In the genomic region with DNA sequence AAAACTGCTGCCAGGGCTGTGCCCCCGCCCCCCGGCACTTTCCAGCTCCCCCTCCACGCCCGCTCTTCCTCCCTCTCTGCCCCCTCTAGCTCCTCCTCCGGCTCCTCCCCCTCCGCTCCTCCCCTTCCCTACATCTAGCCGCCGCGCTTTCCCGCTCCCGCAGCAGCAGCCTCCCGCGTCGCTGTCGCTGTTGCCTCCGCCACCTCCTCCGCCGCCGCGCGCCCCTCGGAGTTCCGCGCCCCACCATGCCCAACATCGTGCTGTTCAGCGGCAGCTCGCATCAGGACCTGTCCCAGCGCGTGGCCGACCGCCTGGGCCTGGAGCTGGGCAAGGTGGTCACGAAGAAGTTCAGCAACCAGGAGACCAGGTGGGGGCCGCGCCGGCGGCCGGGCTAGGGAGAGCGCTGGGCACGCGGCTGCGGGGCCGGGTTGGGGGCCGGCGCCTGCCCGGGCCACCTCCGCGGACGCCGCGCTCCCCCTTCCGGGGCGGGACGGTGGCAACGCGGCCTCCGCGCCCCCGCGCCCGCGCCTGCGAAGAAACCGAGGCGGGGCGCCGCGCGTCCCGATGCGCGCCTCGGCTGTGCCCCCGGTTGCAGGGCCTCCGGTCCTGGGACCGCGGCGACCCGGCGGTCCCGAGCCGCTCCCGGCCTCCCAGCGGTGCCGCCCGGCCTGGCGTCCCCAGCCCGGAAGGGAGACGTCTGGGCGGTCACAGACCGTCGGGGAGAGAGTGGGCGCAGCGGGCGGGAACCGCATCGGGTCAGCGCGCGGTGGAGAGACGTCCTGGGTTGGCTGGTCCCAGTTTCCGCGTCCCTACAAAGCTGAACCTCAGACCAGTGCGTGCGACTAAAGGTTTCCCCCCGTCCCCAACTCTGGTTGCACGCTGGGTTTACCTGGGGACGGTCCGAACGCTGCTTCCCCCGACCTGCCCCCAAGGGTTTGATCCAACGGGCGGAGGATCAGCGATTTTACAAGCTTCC, we compare ENCODE assay signal across 8 cellular contexts. TPM values are rescaled to one million over a fixed set of nuclear protein-coding genes. Genes with fewer than 3 reads are reported as not detected.
A peak's percentile ranks its signal among the peaks of the same experiment; 100 is the strongest.
DNase-seq lines count a peak whose midpoint lies in the region; FAIRE-seq and TF ChIP-seq lines count a peak whose summit lies in the region.

A gene (plus strand): TSS at position 160 of the 976 bp plus-strand sequence. CDS start 86 bp downstream, at position 246.

- H3K9ac ChIP-seq in kidney (ENCODE audit: low read length in 2 of 2): peak within 1 kb of the TSS in 1 of 2 donors; percentile 40

- H3K4me3 ChIP-seq in GM12875 (ENCODE audit: low read depth, low read length) (peak within 1 kb of the TSS; percentile 70), WI38 (ENCODE audit: low read depth, low read length) (peak within 1 kb of the TSS; percentile 62), bronchial epithelial cell (ENCODE audit: low read depth, low read length) (peak within 1 kb of the TSS; percentile 65), kidney (ENCODE audit: low read length in 2 of 2) (peak within 1 kb of the TSS; percentile 65 to 68)

- FAIRE-seq in bronchial epithelial cell (lab: Jason Lieb, UNC) (no peak), kidney (lab: Jason Lieb, UNC) (no peak)

- TF ChIP-seq CTCF in GM12875 (IDR thresholded peaks at IDR 0.05; ENCODE audit: borderline replicate concordance, insufficient read depth, low read depth, low read length): no peak
- no peak for TF ChIP-seq CTCF in HFFc6 (IDR thresholded peaks at IDR 0.05)
- no peak for TF ChIP-seq CTCF in WI38 (IDR thresholded peaks at IDR 0.05; ENCODE audit: low read depth, low read length)
- no peak for TF ChIP-seq CTCF in bronchial epithelial cell (IDR thresholded peaks at IDR 0.05; ENCODE audit: insufficient read depth, low read length, severe bottlenecking)
- no peak for TF ChIP-seq CTCF in kidney (IDR thresholded peaks at IDR 0.05; ENCODE audit: borderline replicate concordance, extremely low read depth, insufficient read depth)

- H3K36me3 Mint-ChIP-seq in HFFc6 (ENCODE audit: low read depth): peaks cover 3% of the 10 kb centered on the region; the same call in 1 of the 2 replicates

- peaks cover 0 to 3% of the 10 kb centered on the region in 2 donors for H3K4me1 ChIP-seq in kidney (ENCODE audit: control insufficient read depth in 1 of 2, insufficient read depth in 1 of 2, low read depth in 1 of 2, low read length in 2 of 2)

- no peaks in the 10 kb centered on the region for H3K9me3 Mint-ChIP-seq in HFFc6

- H3K36me3 ChIP-seq in bronchial epithelial cell (ENCODE audit: control insufficient read depth, insufficient read depth, low read length) (no peaks in the 10 kb centered on the region), kidney (ENCODE audit: control insufficient read depth in 1 of 2, insufficient read depth in 2 of 2, low read length in 2 of 2) (no peaks in the 10 kb centered on the region)

- H3K9me3 ChIP-seq in kidney (ENCODE audit: control insufficient read depth in 1 of 2, low read length in 2 of 2): no peaks in the 10 kb centered on the region

- H3K4me3 Mint-ChIP-seq in HFFc6: peak within 1 kb of the TSS; percentile 84

- peak within 1 kb of the TSS; percentile 55 for H3K27ac Mint-ChIP-seq in HFFc6

- DNase-seq in HFFc6 (peak; percentile 3), NCI-H1417 (lab: John Stamatoyannopoulos, UW) (peak in 2 of 3 experiments; percentile 83 to 88), bronchial epithelial cell (ENCODE audit: low read depth) (peak; percentile 12), kidney (peak; percentile 88), NCI-H1694 treated with DMSO at 0.1 percent for 48 hours (lab: John Stamatoyannopoulos, UW) (no peak)
- peak; percentile 54 to 62 for DNase-seq in stimulated activated CD4-positive, alpha-beta T cell treated with anti-CD3 and anti-CD28 coated beads, Interleukin-15, amount 100 ng/mL, for 48 hours (ENCODE audit: low read depth in 2 of 2)

- intact Hi-C loops in kidney (cut with DNase I): no loop called here

- H3K4me1 Mint-ChIP-seq in HFFc6 (ENCODE audit: low read depth): peaks cover 11% of the 10 kb centered on the region

- peaks cover 6% of the 10 kb centered on the region; the same call in 1 of the 2 replicates for H3K27me3 Mint-ChIP-seq in HFFc6 (ENCODE audit: insufficient read depth)

- H3K27me3 ChIP-seq in bronchial epithelial cell (ENCODE audit: control insufficient read depth, insufficient read depth, low read length): no peaks in the 10 kb centered on the region

- H3K27ac ChIP-seq in kidney (ENCODE audit: low read depth in 2 of 2, low read length in 2 of 2): no peak within 1 kb of the TSS

RNA-seq across cellular contexts. Expression of the gene that starts here (rescaled TPM):
- total RNA-seq in HFFc6 (2021; fragmentation: NEBNext Ultra II Directional; extraction: Animal tissue kit (Norgen Biotek cat#: 25700)): 10 to 100 TPM; 22.2 to 36.9 (median 30.3) TPM
- total RNA-seq in bronchial epithelial cell (36.1 and 38.0 TPM in 2 replicates), kidney (36.1 TPM)
- 38.4 TPM for polyA plus RNA-seq in kidney (ENCODE audit: insufficient read depth, low read depth, low replicate concordance)
